18 cellular contexts compared by ENCODE assay signal in genomic region chr16:24085665-24086064, GRCh38.
"Had no signal": no experiment of that assay in that cellular context is flagged by ENCODE, and none has a peak within 500 bp of the region (broad histone marks: within the 10 kb centered on the region; RNA-seq: fewer than 3 reads in every experiment).

No MANE protein-coding gene starts in this region.

- H3K79me2 ChIP-seq: hepatocyte had no signal

- ATAC-seq: activated T-cell treated with anti-CD3 and anti-CD28 coated beads, Interleukin-2, amount 50 U/mL, for 72 hours; effector memory CD8-positive, alpha-beta T cell; left colon had no signal

- H3K4me1 ChIP-seq: ascending aorta, lower lobe of right lung, prostate gland, right atrium auricular region, testis had no signal

- H3K27ac ChIP-seq: ascending aorta, hepatocyte, lower lobe of right lung, prostate gland, right atrium auricular region, testis, upper lobe of left lung, WERI-Rb-1 had no signal

- H3K4me2 ChIP-seq: hepatocyte had no signal

- FAIRE-seq: bronchial epithelial cell had no signal

- H3K4me3 ChIP-seq: ascending aorta, hepatocyte, lower lobe of right lung, prostate gland, right atrium auricular region, testis, upper lobe of left lung had no signal

- H3K27me3 ChIP-seq: ascending aorta, hepatocyte, right atrium auricular region, testis, upper lobe of left lung had no signal

- DNase-seq: activated CD4-positive, alpha-beta T cell treated with anti-CD3 and anti-CD28 coated beads, Interleukin-2, amount 50 U/mL, for 4 hours; activated gamma-delta T cell; activated T-cell treated with anti-CD3 and anti-CD28 coated beads, Interleukin-2, amount 50 U/mL, for 72 hours; dermis blood vessel endothelial cell; effector memory CD8-positive, alpha-beta T cell; foreskin fibroblast; left colon; lower lobe of right lung; midbrain; stimulated activated CD4-positive, alpha-beta T cell treated with anti-CD3 and anti-CD28 coated beads, Interleukin-2, amount 100 ng/mL, for 24 hours; testis; upper lobe of left lung; WERI-Rb-1 had no signal

- H3K9me3 ChIP-seq: lower lobe of right lung, prostate gland, testis had no signal

- H3K36me3 ChIP-seq: ascending aorta, lower lobe of right lung, prostate gland, right atrium auricular region, upper lobe of left lung, WERI-Rb-1 had no signal

- H2AFZ ChIP-seq: hepatocyte had no signal
